26 cellular contexts compared by ENCODE assay signal in the genomic region with DNA sequence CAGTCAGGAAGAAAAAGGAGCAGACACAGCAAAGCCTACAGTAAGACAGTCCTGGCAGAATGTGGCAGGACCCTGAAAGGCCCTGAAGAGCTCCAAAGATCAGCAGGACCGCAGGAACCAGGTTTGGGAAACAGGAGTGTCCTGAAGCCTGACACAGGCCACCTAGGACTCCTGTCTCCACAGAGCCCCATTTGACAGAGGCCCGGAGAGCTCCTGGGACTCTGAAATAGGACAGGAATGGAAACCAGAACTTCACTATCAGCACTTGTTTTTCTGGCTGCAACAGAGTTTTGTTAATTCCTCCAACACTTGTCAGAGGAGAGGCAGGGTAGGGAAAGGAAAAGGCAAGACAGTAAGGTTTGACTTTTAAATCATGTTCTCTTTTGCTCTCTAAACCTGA. TPM values are rescaled to one million over a fixed set of nuclear protein-coding genes. Genes with fewer than 3 reads are reported as not detected.
"Had no signal": no experiment of that assay in that cellular context is flagged by ENCODE, and none has a peak within 500 bp of the region (broad histone marks: within the 10 kb centered on the region; RNA-seq: fewer than 3 reads in every experiment).

No MANE protein-coding gene starts in this region.

- H3K27ac ChIP-seq: colonic mucosa, epithelial cell of prostate, esophagus squamous epithelium, lower lobe of right lung, pancreas, prostate gland, spleen, tibial nerve, VCaP had no signal

- H3K9me3 ChIP-seq: colonic mucosa, esophagus squamous epithelium, lower lobe of right lung, pancreas, prostate gland, spleen, tibial nerve had no signal

- H3K4me3 ChIP-seq: colonic mucosa, esophagus squamous epithelium, lower lobe of right lung, pancreas, prostate gland, spleen, tibial nerve had no signal

- H3K27me3 ChIP-seq: colonic mucosa, esophagus squamous epithelium, pancreas, spleen, tibial nerve had no signal

- H3K36me3 ChIP-seq: colonic mucosa, esophagus squamous epithelium, lower lobe of right lung, pancreas, prostate gland, spleen, tibial nerve had no signal

- H3K4me1 ChIP-seq: prostate gland, spleen had no signal

- DNase-seq: activated CD4-positive, alpha-beta T cell treated with anti-CD3 and anti-CD28 coated beads for 4 hours; activated CD4-positive, alpha-beta T cell treated with anti-CD3 and anti-CD28 coated beads, Interleukin-2, amount 50 U/mL, for 48 hours; activated CD8-positive, alpha-beta memory T cell treated with anti-CD3 and anti-CD28 coated beads for 24 hours; activated effector memory CD4-positive, alpha-beta T cell treated with Interleukin-2 at 50 U/mL for 16 hours; activated naive CD4-positive, alpha-beta T cell treated with Interleukin-2 at 50 U/mL for 16 hours; anterior cingulate cortex; colonic mucosa; effector CD8-positive, alpha-beta T cell; esophagus squamous epithelium; foreskin melanocyte; hypothalamus; immature natural killer cell; kidney; lower lobe of right lung; mesenchymal stem cell; naive B cell; pancreas; retina; spleen; stimulated activated naive CD4-positive, alpha-beta T cell treated with Interleukin-2 at 50 U/mL for 16 hours; T-helper 9 cell had no signal

- ATAC-seq: lower lobe of right lung, pancreas had no signal

RNA-seq across cellular contexts. Expression of gene STXBP6, which starts 12.9 kb away (rescaled TPM):
- total RNA-seq: bronchial epithelial cell had no signal
- polyA plus RNA-seq: immature natural killer cell had no signal
